Comparison of ENCODE assay signal across 19 cellular contexts in the genomic region with DNA sequence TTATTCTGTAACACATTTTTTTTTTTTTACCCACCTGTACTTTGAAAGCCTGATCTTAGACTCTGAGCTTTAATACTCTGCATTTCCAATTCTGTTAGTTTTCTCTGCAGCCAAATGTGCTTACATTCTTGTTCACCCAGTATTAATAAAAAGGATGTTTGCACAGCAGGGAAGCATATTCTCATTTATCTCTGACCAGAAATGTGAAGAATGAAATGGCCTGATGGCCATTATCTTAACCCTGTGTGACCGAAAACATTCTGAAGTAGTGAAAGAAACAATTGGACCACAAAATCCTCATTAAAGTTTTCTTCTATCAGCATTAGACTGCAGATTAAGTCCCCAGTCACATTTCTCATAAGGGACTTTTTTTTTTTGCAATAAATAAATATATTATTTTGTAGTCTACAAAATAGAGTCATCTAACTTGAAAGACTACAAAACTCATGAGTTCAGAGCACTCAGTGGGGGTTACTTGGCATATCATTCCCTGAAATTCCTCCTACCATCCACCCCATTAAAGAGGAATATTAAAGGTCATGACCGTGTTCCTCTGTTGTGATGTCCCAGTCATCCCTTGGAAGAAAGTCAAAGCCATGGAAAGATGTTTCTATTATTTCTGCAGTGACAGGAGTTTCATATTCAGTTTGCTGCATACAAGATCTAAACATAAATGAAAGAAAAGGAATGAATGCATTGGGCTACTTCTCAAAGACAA.
A peak's percentile ranks its signal among the peaks of the same experiment; 100 is the strongest.
DNase-seq lines count a peak whose midpoint lies in the region; ATAC-seq and TF ChIP-seq lines count a peak whose summit lies in the region.
"Had no signal": no experiment of that assay in that cellular context is flagged by ENCODE, and none has a peak within 500 bp of the region (broad histone marks: within the 10 kb centered on the region; RNA-seq: fewer than 3 reads in every experiment).

No MANE protein-coding gene starts in this region.

- H3K27ac Mint-ChIP-seq in osteocyte (ENCODE audit: unreplicated experiment), result peak overlapping the region; percentile 13
- H3K27ac Mint-ChIP-seq in activated CD8-positive, alpha-beta T cell treated with anti-CD3 and anti-CD28 coated beads, Interleukin-2, amount 10 ng/mL, durations not matched to agents 7 days and 5 days, result no peak overlapping the region
- H3K27ac Mint-ChIP-seq: CD14-positive monocyte had no signal

- no peaks in the 10 kb centered on the region for H3K36me3 Mint-ChIP-seq in osteocyte (ENCODE audit: unreplicated experiment)
- H3K36me3 Mint-ChIP-seq in activated CD8-positive, alpha-beta T cell treated with anti-CD3 and anti-CD28 coated beads, Interleukin-2, amount 10 ng/mL, durations not matched to agents 7 days and 5 days (ENCODE audit: low read depth), result no peaks in the 10 kb centered on the region
- H3K36me3 Mint-ChIP-seq: CD14-positive monocyte had no signal

- no peaks in the 10 kb centered on the region for H3K27me3 Mint-ChIP-seq in osteocyte (ENCODE audit: unreplicated experiment)
- H3K27me3 Mint-ChIP-seq in activated CD8-positive, alpha-beta T cell treated with anti-CD3 and anti-CD28 coated beads, Interleukin-2, amount 10 ng/mL, durations not matched to agents 7 days and 5 days (ENCODE audit: low read depth), result no peaks in the 10 kb centered on the region

- H3K4me3 ChIP-seq in AG10803 (ENCODE audit: low read length) (no peak overlapping the region), astrocyte of the spinal cord (ENCODE audit: low read depth, low read length) (no peak overlapping the region)
- H3K4me3 ChIP-seq: Peyer's patch had no signal

- ATAC-seq in activated CD8-positive, alpha-beta T cell treated with anti-CD3 and anti-CD28 coated beads, Interleukin-2, amount 10 ng/mL, durations not matched to agents 7 days and 5 days, result no peak
- no peak for ATAC-seq in HG02759 (IDR thresholded peaks at IDR 0.05; ENCODE audit: unreplicated experiment)
- ATAC-seq: HepG2, Right ventricle myocardium inferior had no signal

- H3K9me3 Mint-ChIP-seq in osteocyte (ENCODE audit: unreplicated experiment), result no peaks in the 10 kb centered on the region
- no peaks in the 10 kb centered on the region for H3K9me3 Mint-ChIP-seq in activated CD8-positive, alpha-beta T cell treated with anti-CD3 and anti-CD28 coated beads, Interleukin-2, amount 10 ng/mL, durations not matched to agents 7 days and 5 days (ENCODE audit: insufficient read depth)

- DNase-seq in AG10803 (ENCODE audit: low read depth) (peak; percentile 56), GM04504 (ENCODE audit: low read depth) (peak; percentile 40), astrocyte of the spinal cord (ENCODE audit: low read depth, low spot score) (peak; percentile 76), osteocyte (ENCODE audit: extremely low spot score, unreplicated experiment) (no peak), G401 (ENCODE audit: low spot score) (no peak)
- DNase-seq in activated CD8-positive, alpha-beta T cell treated with anti-CD3 and anti-CD28 coated beads, Interleukin-2, amount 10 ng/mL, durations not matched to agents 7 days and 5 days, result no peak
- DNase-seq: ACHN, AML-193, DMS 273 treated with DMSO at 0.1 percent for 48 hours, KG1, NCI-H1417 treated with DMSO at 0.1 percent for 48 hours, NCI-H2029, NCI-H2171, NCI-H526, Peyer's patch had no signal

- H3K4me1 Mint-ChIP-seq in osteocyte (ENCODE audit: unreplicated experiment), result peaks cover 43% of the 10 kb centered on the region
- no peaks in the 10 kb centered on the region for H3K4me1 Mint-ChIP-seq in activated CD8-positive, alpha-beta T cell treated with anti-CD3 and anti-CD28 coated beads, Interleukin-2, amount 10 ng/mL, durations not matched to agents 7 days and 5 days (ENCODE audit: low read depth)
- H3K4me1 Mint-ChIP-seq: CD14-positive monocyte had no signal

- no peak for TF ChIP-seq CTCF in AG10803 (conservative IDR thresholded peaks at IDR 0.05; ENCODE audit: low read length)
- TF ChIP-seq CTCF in astrocyte of the spinal cord (IDR thresholded peaks at IDR 0.05; ENCODE audit: low read depth, low read length), result no peak
- TF ChIP-seq CTCF in osteocyte (IDR thresholded peaks at IDR 0.05), result no peak

- POLR2A ChIA-PET in activated CD8-positive, alpha-beta T cell treated with anti-CD3 and anti-CD28 coated beads, Interleukin-2, amount 10 ng/mL, durations not matched to agents 7 days and 5 days (lab: Charles Lee), result no interaction called here

- no peak overlapping the region for H3K4me3 Mint-ChIP-seq in osteocyte (ENCODE audit: unreplicated experiment)
- no peak overlapping the region for H3K4me3 Mint-ChIP-seq in activated CD8-positive, alpha-beta T cell treated with anti-CD3 and anti-CD28 coated beads, Interleukin-2, amount 10 ng/mL, durations not matched to agents 7 days and 5 days
- H3K4me3 Mint-ChIP-seq: CD14-positive monocyte had no signal

- CTCF ChIA-PET in activated CD8-positive, alpha-beta T cell treated with anti-CD3 and anti-CD28 coated beads, Interleukin-2, amount 10 ng/mL, durations not matched to agents 7 days and 5 days (lab: Charles Lee), result no interaction called here

- in situ Hi-C loops in astrocyte of the spinal cord (cut with HindIII; ENCODE audit: low sequenced_read_pairs) (no loop called here), G401 (cut with HindIII; ENCODE audit: low sequenced_read_pairs) (no loop called here)

Comparison
In these comparisons a context has a peak if more than half of its experiments do, and no peak if none do; other contexts are left out.
1. DNase-seq: peak in AG10803 (single experiment), GM04504 (single experiment) and astrocyte of the spinal cord (single experiment); none in osteocyte (single experiment), G401 (single experiment) and activated CD8-positive, alpha-beta T cell treated with anti-CD3 and anti-CD28 coated beads, Interleukin-2, amount 10 ng/mL, durations not matched to agents 7 days and 5 days (single experiment).